In the genomic region with DNA sequence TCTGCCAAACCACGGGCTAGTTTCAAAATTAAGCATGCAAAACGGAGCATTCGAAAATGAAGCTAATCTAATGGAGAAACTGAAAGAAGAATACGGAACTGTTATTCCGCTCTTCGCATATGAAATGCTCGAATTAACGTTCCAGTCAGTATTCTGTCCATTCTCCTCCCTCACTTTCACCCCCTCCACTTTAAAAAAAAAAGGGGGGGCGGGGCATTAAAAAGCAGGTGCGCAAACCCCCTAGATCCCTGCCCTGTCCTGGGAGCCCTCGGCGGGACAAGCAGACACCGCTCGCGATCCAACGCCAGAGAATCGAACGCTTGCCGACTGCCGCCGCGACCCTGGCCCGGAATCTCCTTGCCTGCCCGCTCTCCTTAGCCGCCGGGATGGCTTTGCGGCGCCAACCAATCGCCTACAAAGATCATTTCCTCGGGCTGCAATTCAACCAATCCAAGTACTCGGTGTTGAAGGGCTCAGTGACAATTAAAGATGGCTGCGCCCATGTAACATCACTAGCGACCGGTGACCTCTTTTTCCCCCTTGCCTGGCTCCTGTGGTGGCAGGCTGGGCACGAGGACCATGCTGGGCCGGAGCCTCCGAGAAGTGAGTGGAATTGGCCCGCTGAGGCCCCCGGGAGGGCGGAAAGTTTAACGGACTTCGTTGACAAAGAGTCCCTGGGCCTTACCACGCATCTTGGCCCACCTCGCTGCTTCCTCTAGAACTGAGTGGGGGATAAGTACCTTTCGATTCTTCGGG, we compare ENCODE assay signal across 1 cellular context.
A peak's percentile ranks its signal among the peaks of the same experiment; 100 is the strongest.
TF ChIP-seq lines count a peak whose summit lies in the region.

A gene with protein sequence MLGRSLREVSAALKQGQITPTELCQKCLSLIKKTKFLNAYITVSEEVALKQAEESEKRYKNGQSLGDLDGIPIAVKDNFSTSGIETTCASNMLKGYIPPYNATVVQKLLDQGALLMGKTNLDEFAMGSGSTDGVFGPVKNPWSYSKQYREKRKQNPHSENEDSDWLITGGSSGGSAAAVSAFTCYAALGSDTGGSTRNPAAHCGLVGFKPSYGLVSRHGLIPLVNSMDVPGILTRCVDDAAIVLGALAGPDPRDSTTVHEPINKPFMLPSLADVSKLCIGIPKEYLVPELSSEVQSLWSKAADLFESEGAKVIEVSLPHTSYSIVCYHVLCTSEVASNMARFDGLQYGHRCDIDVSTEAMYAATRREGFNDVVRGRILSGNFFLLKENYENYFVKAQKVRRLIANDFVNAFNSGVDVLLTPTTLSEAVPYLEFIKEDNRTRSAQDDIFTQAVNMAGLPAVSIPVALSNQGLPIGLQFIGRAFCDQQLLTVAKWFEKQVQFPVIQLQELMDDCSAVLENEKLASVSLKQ (plus strand): TSS at position 476 of the 756 bp plus-strand sequence. CDS start 104 bp downstream, at position 580.
A gene with protein sequence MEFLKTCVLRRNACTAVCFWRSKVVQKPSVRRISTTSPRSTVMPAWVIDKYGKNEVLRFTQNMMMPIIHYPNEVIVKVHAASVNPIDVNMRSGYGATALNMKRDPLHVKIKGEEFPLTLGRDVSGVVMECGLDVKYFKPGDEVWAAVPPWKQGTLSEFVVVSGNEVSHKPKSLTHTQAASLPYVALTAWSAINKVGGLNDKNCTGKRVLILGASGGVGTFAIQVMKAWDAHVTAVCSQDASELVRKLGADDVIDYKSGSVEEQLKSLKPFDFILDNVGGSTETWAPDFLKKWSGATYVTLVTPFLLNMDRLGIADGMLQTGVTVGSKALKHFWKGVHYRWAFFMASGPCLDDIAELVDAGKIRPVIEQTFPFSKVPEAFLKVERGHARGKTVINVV (minus strand): TSS at position 396 of the 756 bp plus-strand sequence. CDS start 477 bp downstream, outside the sequence.

TF ChIP-seq in HepG2, 621 proteins besides CTCF, POLR2A, EP300 and RAD21 (continued from another document and continues in another):
- TF ChIP-seq, protein P1, sequence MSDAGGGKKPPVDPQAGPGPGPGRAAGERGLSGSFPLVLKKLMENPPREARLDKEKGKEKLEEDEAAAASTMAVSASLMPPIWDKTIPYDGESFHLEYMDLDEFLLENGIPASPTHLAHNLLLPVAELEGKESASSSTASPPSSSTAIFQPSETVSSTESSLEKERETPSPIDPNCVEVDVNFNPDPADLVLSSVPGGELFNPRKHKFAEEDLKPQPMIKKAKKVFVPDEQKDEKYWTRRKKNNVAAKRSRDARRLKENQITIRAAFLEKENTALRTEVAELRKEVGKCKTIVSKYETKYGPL (CRISPR knock-in tag; IDR thresholded peaks at IDR 0.05), result 0 out of 2 replicates have a peak, but pooled peaks have one; percentile 49
- TF ChIP-seq ARNTL (CRISPR knock-in tag; IDR thresholded peaks at IDR 0.05) (no peak), ZSCAN31 (CRISPR knock-in tag; IDR thresholded peaks at IDR 0.05; ENCODE audit: low read depth) (no peak), FLYWCH1 (CRISPR knock-in tag; IDR thresholded peaks at IDR 0.05) (no peak), CHCHD3 (CRISPR knock-in tag; IDR thresholded peaks at IDR 0.05) (no peak), ZNF446 (CRISPR knock-in tag; IDR thresholded peaks at IDR 0.05) (no peak), ZNF296 (CRISPR knock-in tag; conservative IDR thresholded peaks at IDR 0.05) (no peak), HHEX (CRISPR knock-in tag; IDR thresholded peaks at IDR 0.05) (no peak), LCORL (IDR thresholded peaks at IDR 0.05) (no peak), LCORL (CRISPR knock-in tag; IDR thresholded peaks at IDR 0.05) (no peak), ZNF674 (CRISPR knock-in tag; IDR thresholded peaks at IDR 0.05; ENCODE audit: low read depth) (0 out of 2 replicates have a peak, but pooled peaks have one; percentile 6), RARG (CRISPR knock-in tag; IDR thresholded peaks at IDR 0.05; ENCODE audit: low read depth) (no peak), IKZF1 (IDR thresholded peaks at IDR 0.05) (no peak), TAF15 (IDR thresholded peaks at IDR 0.05; ENCODE audit: low read depth, low read length, poor library complexity, severe bottlenecking) (no peak), PPARG (CRISPR knock-in tag; conservative IDR thresholded peaks at IDR 0.05) (no peak), YEATS4 (CRISPR knock-in tag; IDR thresholded peaks at IDR 0.05; ENCODE audit: borderline replicate concordance) (peak; percentile 76), ELF4 (CRISPR knock-in tag; IDR thresholded peaks at IDR 0.05; ENCODE audit: borderline replicate concordance) (0 out of 2 replicates have a peak, but pooled peaks have one; percentile 22), MIER2 (CRISPR knock-in tag; IDR thresholded peaks at IDR 0.05) (no peak), ZNF672 (CRISPR knock-in tag; IDR thresholded peaks at IDR 0.05) (no peak), ZNF382 (CRISPR knock-in tag; IDR thresholded peaks at IDR 0.05; ENCODE audit: borderline replicate concordance) (no peak), ZNF7 (CRISPR knock-in tag; IDR thresholded peaks at IDR 0.05) (no peak), HES4 (CRISPR knock-in tag; IDR thresholded peaks at IDR 0.05; ENCODE audit: borderline replicate concordance) (0 out of 2 replicates have a peak, but pooled peaks have one; percentile 36), PHF8 (CRISPR knock-in tag; IDR thresholded peaks at IDR 0.05) (peak; percentile 97), ZNF605 (CRISPR knock-in tag; IDR thresholded peaks at IDR 0.05) (0 out of 2 replicates have a peak, but pooled peaks have one; percentile 61), PHF5A (CRISPR knock-in tag; IDR thresholded peaks at IDR 0.05; ENCODE audit: low read depth, unreplicated experiment) (no peak)
- TF ChIP-seq, protein P2, sequence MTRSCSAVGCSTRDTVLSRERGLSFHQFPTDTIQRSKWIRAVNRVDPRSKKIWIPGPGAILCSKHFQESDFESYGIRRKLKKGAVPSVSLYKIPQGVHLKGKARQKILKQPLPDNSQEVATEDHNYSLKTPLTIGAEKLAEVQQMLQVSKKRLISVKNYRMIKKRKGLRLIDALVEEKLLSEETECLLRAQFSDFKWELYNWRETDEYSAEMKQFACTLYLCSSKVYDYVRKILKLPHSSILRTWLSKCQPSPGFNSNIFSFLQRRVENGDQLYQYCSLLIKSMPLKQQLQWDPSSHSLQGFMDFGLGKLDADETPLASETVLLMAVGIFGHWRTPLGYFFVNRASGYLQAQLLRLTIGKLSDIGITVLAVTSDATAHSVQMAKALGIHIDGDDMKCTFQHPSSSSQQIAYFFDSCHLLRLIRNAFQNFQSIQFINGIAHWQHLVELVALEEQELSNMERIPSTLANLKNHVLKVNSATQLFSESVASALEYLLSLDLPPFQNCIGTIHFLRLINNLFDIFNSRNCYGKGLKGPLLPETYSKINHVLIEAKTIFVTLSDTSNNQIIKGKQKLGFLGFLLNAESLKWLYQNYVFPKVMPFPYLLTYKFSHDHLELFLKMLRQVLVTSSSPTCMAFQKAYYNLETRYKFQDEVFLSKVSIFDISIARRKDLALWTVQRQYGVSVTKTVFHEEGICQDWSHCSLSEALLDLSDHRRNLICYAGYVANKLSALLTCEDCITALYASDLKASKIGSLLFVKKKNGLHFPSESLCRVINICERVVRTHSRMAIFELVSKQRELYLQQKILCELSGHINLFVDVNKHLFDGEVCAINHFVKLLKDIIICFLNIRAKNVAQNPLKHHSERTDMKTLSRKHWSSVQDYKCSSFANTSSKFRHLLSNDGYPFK (CRISPR knock-in tag; IDR thresholded peaks at IDR 0.05; ENCODE audit: borderline replicate concordance), result peak; percentile 97
- TF ChIP-seq, protein P3, sequence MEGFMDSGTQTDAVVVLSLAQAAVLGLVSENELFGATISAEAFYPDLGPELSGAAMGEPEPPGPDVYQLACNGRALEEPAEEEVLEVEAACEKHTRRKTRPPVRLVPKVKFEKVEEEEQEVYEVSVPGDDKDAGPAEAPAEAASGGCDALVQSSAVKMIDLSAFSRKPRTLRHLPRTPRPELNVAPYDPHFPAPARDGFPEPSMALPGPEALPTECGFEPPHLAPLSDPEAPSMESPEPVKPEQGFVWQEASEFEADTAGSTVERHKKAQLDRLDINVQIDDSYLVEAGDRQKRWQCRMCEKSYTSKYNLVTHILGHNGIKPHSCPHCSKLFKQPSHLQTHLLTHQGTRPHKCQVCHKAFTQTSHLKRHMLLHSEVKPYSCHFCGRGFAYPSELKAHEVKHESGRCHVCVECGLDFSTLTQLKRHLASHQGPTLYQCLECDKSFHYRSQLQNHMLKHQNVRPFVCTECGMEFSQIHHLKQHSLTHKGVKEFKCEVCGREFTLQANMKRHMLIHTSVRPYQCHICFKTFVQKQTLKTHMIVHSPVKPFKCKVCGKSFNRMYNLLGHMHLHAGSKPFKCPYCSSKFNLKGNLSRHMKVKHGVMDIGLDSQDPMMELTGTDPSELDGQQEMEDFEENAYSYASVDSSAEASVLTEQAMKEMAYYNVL (CRISPR knock-in tag; IDR thresholded peaks at IDR 0.05; ENCODE audit: borderline replicate concordance), result no peak
- TF ChIP-seq, protein P4, sequence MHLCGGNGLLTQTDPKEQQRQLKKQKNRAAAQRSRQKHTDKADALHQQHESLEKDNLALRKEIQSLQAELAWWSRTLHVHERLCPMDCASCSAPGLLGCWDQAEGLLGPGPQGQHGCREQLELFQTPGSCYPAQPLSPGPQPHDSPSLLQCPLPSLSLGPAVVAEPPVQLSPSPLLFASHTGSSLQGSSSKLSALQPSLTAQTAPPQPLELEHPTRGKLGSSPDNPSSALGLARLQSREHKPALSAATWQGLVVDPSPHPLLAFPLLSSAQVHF (CRISPR knock-in tag; IDR thresholded peaks at IDR 0.05), result no peak
- TF ChIP-seq, protein P5, sequence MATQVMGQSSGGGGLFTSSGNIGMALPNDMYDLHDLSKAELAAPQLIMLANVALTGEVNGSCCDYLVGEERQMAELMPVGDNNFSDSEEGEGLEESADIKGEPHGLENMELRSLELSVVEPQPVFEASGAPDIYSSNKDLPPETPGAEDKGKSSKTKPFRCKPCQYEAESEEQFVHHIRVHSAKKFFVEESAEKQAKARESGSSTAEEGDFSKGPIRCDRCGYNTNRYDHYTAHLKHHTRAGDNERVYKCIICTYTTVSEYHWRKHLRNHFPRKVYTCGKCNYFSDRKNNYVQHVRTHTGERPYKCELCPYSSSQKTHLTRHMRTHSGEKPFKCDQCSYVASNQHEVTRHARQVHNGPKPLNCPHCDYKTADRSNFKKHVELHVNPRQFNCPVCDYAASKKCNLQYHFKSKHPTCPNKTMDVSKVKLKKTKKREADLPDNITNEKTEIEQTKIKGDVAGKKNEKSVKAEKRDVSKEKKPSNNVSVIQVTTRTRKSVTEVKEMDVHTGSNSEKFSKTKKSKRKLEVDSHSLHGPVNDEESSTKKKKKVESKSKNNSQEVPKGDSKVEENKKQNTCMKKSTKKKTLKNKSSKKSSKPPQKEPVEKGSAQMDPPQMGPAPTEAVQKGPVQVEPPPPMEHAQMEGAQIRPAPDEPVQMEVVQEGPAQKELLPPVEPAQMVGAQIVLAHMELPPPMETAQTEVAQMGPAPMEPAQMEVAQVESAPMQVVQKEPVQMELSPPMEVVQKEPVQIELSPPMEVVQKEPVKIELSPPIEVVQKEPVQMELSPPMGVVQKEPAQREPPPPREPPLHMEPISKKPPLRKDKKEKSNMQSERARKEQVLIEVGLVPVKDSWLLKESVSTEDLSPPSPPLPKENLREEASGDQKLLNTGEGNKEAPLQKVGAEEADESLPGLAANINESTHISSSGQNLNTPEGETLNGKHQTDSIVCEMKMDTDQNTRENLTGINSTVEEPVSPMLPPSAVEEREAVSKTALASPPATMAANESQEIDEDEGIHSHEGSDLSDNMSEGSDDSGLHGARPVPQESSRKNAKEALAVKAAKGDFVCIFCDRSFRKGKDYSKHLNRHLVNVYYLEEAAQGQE (IDR thresholded peaks at IDR 0.05; ENCODE audit: borderline replicate concordance in 1 of 2, low read depth in 1 of 2, low read length in 2 of 2), result no peak
- TF ChIP-seq, protein P6, sequence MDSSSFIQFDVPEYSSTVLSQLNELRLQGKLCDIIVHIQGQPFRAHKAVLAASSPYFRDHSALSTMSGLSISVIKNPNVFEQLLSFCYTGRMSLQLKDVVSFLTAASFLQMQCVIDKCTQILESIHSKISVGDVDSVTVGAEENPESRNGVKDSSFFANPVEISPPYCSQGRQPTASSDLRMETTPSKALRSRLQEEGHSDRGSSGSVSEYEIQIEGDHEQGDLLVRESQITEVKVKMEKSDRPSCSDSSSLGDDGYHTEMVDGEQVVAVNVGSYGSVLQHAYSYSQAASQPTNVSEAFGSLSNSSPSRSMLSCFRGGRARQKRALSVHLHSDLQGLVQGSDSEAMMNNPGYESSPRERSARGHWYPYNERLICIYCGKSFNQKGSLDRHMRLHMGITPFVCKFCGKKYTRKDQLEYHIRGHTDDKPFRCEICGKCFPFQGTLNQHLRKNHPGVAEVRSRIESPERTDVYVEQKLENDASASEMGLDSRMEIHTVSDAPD (CRISPR knock-in tag; IDR thresholded peaks at IDR 0.05), result no peak
- TF ChIP-seq, protein P7, sequence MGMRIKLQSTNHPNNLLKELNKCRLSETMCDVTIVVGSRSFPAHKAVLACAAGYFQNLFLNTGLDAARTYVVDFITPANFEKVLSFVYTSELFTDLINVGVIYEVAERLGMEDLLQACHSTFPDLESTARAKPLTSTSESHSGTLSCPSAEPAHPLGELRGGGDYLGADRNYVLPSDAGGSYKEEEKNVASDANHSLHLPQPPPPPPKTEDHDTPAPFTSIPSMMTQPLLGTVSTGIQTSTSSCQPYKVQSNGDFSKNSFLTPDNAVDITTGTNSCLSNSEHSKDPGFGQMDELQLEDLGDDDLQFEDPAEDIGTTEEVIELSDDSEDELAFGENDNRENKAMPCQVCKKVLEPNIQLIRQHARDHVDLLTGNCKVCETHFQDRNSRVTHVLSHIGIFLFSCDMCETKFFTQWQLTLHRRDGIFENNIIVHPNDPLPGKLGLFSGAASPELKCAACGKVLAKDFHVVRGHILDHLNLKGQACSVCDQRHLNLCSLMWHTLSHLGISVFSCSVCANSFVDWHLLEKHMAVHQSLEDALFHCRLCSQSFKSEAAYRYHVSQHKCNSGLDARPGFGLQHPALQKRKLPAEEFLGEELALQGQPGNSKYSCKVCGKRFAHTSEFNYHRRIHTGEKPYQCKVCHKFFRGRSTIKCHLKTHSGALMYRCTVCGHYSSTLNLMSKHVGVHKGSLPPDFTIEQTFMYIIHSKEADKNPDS (CRISPR knock-in tag; IDR thresholded peaks at IDR 0.05), result no peak
- TF ChIP-seq, protein P8, sequence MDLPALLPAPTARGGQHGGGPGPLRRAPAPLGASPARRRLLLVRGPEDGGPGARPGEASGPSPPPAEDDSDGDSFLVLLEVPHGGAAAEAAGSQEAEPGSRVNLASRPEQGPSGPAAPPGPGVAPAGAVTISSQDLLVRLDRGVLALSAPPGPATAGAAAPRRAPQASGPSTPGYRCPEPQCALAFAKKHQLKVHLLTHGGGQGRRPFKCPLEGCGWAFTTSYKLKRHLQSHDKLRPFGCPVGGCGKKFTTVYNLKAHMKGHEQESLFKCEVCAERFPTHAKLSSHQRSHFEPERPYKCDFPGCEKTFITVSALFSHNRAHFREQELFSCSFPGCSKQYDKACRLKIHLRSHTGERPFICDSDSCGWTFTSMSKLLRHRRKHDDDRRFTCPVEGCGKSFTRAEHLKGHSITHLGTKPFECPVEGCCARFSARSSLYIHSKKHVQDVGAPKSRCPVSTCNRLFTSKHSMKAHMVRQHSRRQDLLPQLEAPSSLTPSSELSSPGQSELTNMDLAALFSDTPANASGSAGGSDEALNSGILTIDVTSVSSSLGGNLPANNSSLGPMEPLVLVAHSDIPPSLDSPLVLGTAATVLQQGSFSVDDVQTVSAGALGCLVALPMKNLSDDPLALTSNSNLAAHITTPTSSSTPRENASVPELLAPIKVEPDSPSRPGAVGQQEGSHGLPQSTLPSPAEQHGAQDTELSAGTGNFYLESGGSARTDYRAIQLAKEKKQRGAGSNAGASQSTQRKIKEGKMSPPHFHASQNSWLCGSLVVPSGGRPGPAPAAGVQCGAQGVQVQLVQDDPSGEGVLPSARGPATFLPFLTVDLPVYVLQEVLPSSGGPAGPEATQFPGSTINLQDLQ (CRISPR knock-in tag; IDR thresholded peaks at IDR 0.05), result no peak
